In the genomic region with DNA sequence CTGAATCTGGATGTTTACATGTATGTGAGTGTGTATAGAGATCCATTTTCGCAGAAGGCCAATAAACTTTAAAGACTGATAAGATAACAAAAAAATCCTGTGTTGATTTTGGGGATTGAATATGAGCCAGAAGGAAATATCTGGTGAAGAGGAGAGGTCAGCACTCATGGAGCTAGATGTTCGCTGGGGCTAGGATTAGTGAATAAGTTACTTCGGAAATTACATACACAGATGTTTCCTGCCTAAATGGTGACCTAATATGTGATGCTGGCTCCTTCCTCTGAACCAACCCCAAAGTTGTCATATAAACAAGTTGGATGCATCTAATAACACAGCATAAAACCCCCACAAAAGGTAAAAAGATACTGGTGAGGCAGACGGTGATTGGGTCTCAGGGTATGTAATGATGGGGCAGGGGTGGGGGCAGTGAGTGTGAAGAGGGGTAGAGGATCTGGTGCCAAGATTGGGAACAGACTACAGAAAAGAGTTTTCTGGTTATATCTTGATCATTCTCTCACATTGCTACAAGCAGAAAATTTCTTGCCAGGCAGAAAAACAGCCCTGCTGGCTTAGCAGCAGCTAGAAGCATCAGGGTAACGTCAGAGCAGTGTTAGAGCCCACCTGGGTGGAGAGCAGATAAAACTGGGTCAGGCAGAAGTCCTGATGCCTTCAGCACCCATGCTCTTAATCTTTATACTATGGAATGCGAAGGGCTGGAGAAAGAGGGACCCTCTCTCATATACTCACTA, we compare ENCODE assay signal across 14 cellular contexts.
DNase-seq lines count a peak whose midpoint lies in the region; ATAC-seq and TF ChIP-seq lines count a peak whose summit lies in the region.
"Had no signal": no experiment of that assay in that cellular context is flagged by ENCODE, and none has a peak within 500 bp of the region (broad histone marks: within the 10 kb centered on the region; RNA-seq: fewer than 3 reads in every experiment).

No MANE protein-coding gene starts in this region.

- H3K4me1 ChIP-seq in psoas muscle = no peaks in the 10 kb centered on the region

- H3K27me3 ChIP-seq in psoas muscle (ENCODE audit: insufficient read depth in 3 of 3, low read length in 2 of 3) = no peaks in the 10 kb centered on the region
- H3K27me3 ChIP-seq: BLaER1 treated with 17β-estradiol and CSF1 and Interleukin-3, amounts not matched to agents 10 nM and 100 nM had no signal

- H3K9me3 ChIP-seq in psoas muscle = no peaks in the 10 kb centered on the region

- H3K36me3 ChIP-seq in psoas muscle (ENCODE audit: insufficient read depth in 1 of 2, low read depth in 1 of 2) = no peaks in the 10 kb centered on the region
- H3K36me3 ChIP-seq: BLaER1 treated with 17β-estradiol and CSF1 and Interleukin-3, amounts not matched to agents 10 nM and 100 nM had no signal

- TF ChIP-seq CTCF in psoas muscle (IDR thresholded peaks at IDR 0.05) = no peak

- intact Hi-C loops in Right ventricle myocardium superior (cut with DNase I) = no loop called here
- intact Hi-C loops in cardiac septum (cut with DNase I) = no loop called here
- intact Hi-C loops in psoas muscle (cut with DNase I) = no loop called here

- WGBS in psoas muscle, 3 donors = 39 to 55% (median 40%) methylated on average over 6 of the region's 6 CpGs

- DNase-seq in Right ventricle myocardium superior (no peak), cardiac septum (ENCODE audit: low spot score) (no peak), left lobe of liver (ENCODE audit: low spot score) (no peak), psoas muscle (no peak), NCI-H1092 (lab: John Stamatoyannopoulos, UW) (no peak), mucosa of gallbladder (ENCODE audit: low spot score) (no peak), NCI-H1105 (lab: John Stamatoyannopoulos, UW) (no peak)
- DNase-seq: 8988T, NCI-H1436, NCI-H345, NCI-H526 treated with DMSO at 0.1 percent for 48 hours, PC-3 had no signal

- H3K4me3 ChIP-seq in psoas muscle = no peak overlapping the region
- H3K4me3 ChIP-seq: BLaER1 treated with 17β-estradiol and CSF1 and Interleukin-3, amounts not matched to agents 10 nM and 100 nM had no signal

- ATAC-seq in Right ventricle myocardium superior (ENCODE audit: poor library complexity) = peak; percentile 73
- peak; percentile 39 for ATAC-seq in left lobe of liver
- ATAC-seq in psoas muscle = peak in 1 of 4 donors; percentile 49
- ATAC-seq in HG03565 (IDR thresholded peaks at IDR 0.05; ENCODE audit: unreplicated experiment) = no peak
- ATAC-seq: PC-3 had no signal

- peak overlapping the region; percentile 49 for H3K27ac ChIP-seq in psoas muscle
- H3K27ac ChIP-seq: BLaER1 treated with 17β-estradiol and CSF1 and Interleukin-3, amounts not matched to agents 10 nM and 100 nM had no signal
